13 cellular contexts compared by ENCODE assay signal in genomic region chr6:1216488-1216974, GRCh38.
DNase-seq lines count a peak whose midpoint lies in the region; ATAC-seq, FAIRE-seq and TF ChIP-seq lines count a peak whose summit lies in the region.
"Had no signal": no experiment of that assay in that cellular context is flagged by ENCODE, and none has a peak within 500 bp of the region (broad histone marks: within the 10 kb centered on the region; RNA-seq: fewer than 3 reads in every experiment).

No MANE protein-coding gene starts in this region.

- H3K4me1 ChIP-seq in HepG2 (ENCODE audit: insufficient read depth, low read length) (peaks cover 49% of the 10 kb centered on the region), right lobe of liver (no peaks in the 10 kb centered on the region), left lung (no peaks in the 10 kb centered on the region), small intestine (ENCODE audit: control insufficient read depth in 2 of 2, insufficient read depth in 1 of 2, low read depth in 1 of 2, low read length in 1 of 2) (no peaks in the 10 kb centered on the region)
- H3K4me1 ChIP-seq: BLaER1 treated with 17β-estradiol and CSF1 and Interleukin-3, amounts not matched to agents 10 nM and 100 nM had no signal

- H3K36me3 ChIP-seq in HepG2 (replicated peaks in 1 of 2; ENCODE audit: control insufficient read depth in 1 of 2, insufficient read depth in 2 of 2, low read length in 2 of 2) (peaks cover 3 to 7% of the 10 kb centered on the region in 2 experiments; a peak in 2 of 5 replicates), right lobe of liver (no peaks in the 10 kb centered on the region), left lung (no peaks in the 10 kb centered on the region), small intestine (ENCODE audit: control insufficient read depth in 2 of 2, insufficient read depth in 2 of 2, low read length in 2 of 2) (no peaks in the 10 kb centered on the region)
- H3K36me3 ChIP-seq: BLaER1 treated with 17β-estradiol and CSF1 and Interleukin-3, amounts not matched to agents 10 nM and 100 nM had no signal

- H3K27ac ChIP-seq in HepG2 (ENCODE audit: extremely low read length, insufficient read depth, low read length) (no peak overlapping the region), right lobe of liver (no peak overlapping the region), left lung (no peak overlapping the region), small intestine (ENCODE audit: low read depth in 1 of 2, low read length in 1 of 2) (no peak overlapping the region)
- H3K27ac ChIP-seq: BLaER1 treated with 17β-estradiol and CSF1 and Interleukin-3, amounts not matched to agents 10 nM and 100 nM; GM23248; KMS-11 had no signal

- CTCF ChIA-PET in HepG2 (lab: Yijun Ruan, JAX; ENCODE audit: low intra/inter-chr PET ratio, low total read pairs), result no interaction called here

- ATAC-seq in HepG2 (no peak), right lobe of liver (no peak), left lung (peak; percentile 74), GM18870 (IDR thresholded peaks at IDR 0.05; ENCODE audit: unreplicated experiment) (no peak)

- H3K27me3 ChIP-seq in HepG2 (ENCODE audit: control insufficient read depth in 1 of 2, insufficient read depth in 2 of 2, low read length in 2 of 2) (no peaks in the 10 kb centered on the region), right lobe of liver (no peaks in the 10 kb centered on the region), left lung (no peaks in the 10 kb centered on the region), small intestine (ENCODE audit: control insufficient read depth in 2 of 2, insufficient read depth in 2 of 2, low read length in 2 of 2) (no peaks in the 10 kb centered on the region)
- H3K27me3 ChIP-seq: BLaER1 treated with 17β-estradiol and CSF1 and Interleukin-3, amounts not matched to agents 10 nM and 100 nM had no signal

- H3K79me2 ChIP-seq in HepG2 (ENCODE audit: insufficient read depth, low read length), result peaks cover 18% of the 10 kb centered on the region

- 47% methylated on average over 6 of the region's 6 CpGs for WGBS in HepG2 (ENCODE audit: low lambda C conversion rate)
- WGBS in right lobe of liver (ENCODE audit: insufficient coverage, low coverage, low lambda C conversion rate, missing lambda C conversion rate), result 28% methylated on average over 6 of the region's 6 CpGs
- WGBS in small intestine, 3 donors, result 24 to 57% (median 27%) methylated on average over 6 of the region's 6 CpGs

- no TSS peak for BruUV-seq in HepG2 (replicated peaks; lab: Mats Ljungman, UMichigan)

- FAIRE-seq in HepG2 (lab: Jason Lieb, UNC) (no peak), small intestine (lab: Jason Lieb, UNC) (no peak)

- TF ChIP-seq CTCF in HepG2 (CRISPR knock-in tag; IDR thresholded peaks at IDR 0.05) (no peak), right lobe of liver (IDR thresholded peaks at IDR 0.05) (no peak), left lung (IDR thresholded peaks at IDR 0.05) (no peak), GM13977 (IDR thresholded peaks at IDR 0.05; ENCODE audit: extremely low read depth, insufficient read depth, missing control alignments) (no peak)

- no peak overlapping the region for H3K4me2 ChIP-seq in HepG2 (ENCODE audit: low read depth, low read length)
- H3K4me2 ChIP-seq: BLaER1 treated with 17β-estradiol and CSF1 and Interleukin-3, amounts not matched to agents 10 nM and 100 nM; KMS-11 had no signal

- H2AFZ ChIP-seq in HepG2 (ENCODE audit: low read length), result no peak overlapping the region
- H2AFZ ChIP-seq: GM23248 had no signal

- intact Hi-C loops in HepG2 (cut with micrococcal nuclease; ENCODE audit: unreplicated experiment) (no loop called here), right lobe of liver (cut with DNase I) (no loop called here), left lung (cut with DNase I) (no loop called here)

- DNase-seq in HepG2 (ENCODE audit: low spot score) (no peak), right lobe of liver (no peak), left lung (no peak), small intestine (peak; percentile 36), hepatic stellate cell (ENCODE audit: low spot score) (no peak), GM13977 (ENCODE audit: low spot score) (no peak)
- DNase-seq: ACHN; CD4-positive, CD25-positive, alpha-beta regulatory T cell; GM23248; H7 had no signal

- POLR2A ChIA-PET in HepG2 (lab: Yijun Ruan, JAX), result interaction anchor here (0.9 to 3.1 kb wide), 5 partner anchors 11 to 162 kb away, joined by 3 to 26 read pairs (median 11); partner anchors contain the start of gene FOXQ1

- in situ Hi-C loops in HepG2 (cut with HindIII; ENCODE audit: extremely low pct_ligation_motif_present, low pct_unique_long_range_greater_than_20kb) (no loop called here), GM13977 (cut with MboI; ENCODE audit: low pct_unique_long_range_greater_than_20kb, low sequenced_read_pairs, unreplicated experiment) (no loop called here)

- H4K20me1 ChIP-seq in HepG2 (ENCODE audit: insufficient read depth, low read length), result peaks cover 4% of the 10 kb centered on the region; the same call in 1 of the 2 replicates
- H4K20me1 ChIP-seq: BLaER1 treated with 17β-estradiol and CSF1 and Interleukin-3, amounts not matched to agents 10 nM and 100 nM had no signal

- no peak for TF ChIP-seq RAD21 in HepG2 (CRISPR knock-in tag; IDR thresholded peaks at IDR 0.05)

- TF ChIP-seq POLR2A in HepG2 (IDR thresholded peaks at IDR 0.05; ENCODE audit: insufficient read depth in 1 of 2, low read depth in 2 of 2, low read length in 2 of 2) (no peak), right lobe of liver (IDR thresholded peaks at IDR 0.05) (no peak)

- H3K4me3 ChIP-seq in HepG2 (replicated peaks in 1 of 3; ENCODE audit: insufficient read depth in 1 of 3, low read depth in 2 of 3, low read length in 3 of 3) (no peak overlapping the region), right lobe of liver (no peak overlapping the region), left lung (no peak overlapping the region), small intestine (ENCODE audit: low read depth in 1 of 2, low read length in 2 of 2) (no peak overlapping the region)
- H3K4me3 ChIP-seq: BLaER1 treated with 17β-estradiol and CSF1 and Interleukin-3, amounts not matched to agents 10 nM and 100 nM; GM23248 had no signal

- TF ChIP-seq EP300 in HepG2 (IDR thresholded peaks at IDR 0.05; ENCODE audit: low read depth in 2 of 2, low read length in 2 of 2), result 0 out of 4 replicates have a peak, but pooled peaks of 1 of the 2 experiments have one; percentile 26
- no peak for TF ChIP-seq EP300 in HepG2 (CRISPR knock-in tag; IDR thresholded peaks at IDR 0.05; ENCODE audit: borderline replicate concordance)

- H3K9me3 ChIP-seq in HepG2 (ENCODE audit: low read length) (no peaks in the 10 kb centered on the region), right lobe of liver (no peaks in the 10 kb centered on the region), left lung (no peaks in the 10 kb centered on the region), small intestine (ENCODE audit: control insufficient read depth, low read depth) (no peaks in the 10 kb centered on the region)
- H3K9me3 ChIP-seq: BLaER1 treated with 17β-estradiol and CSF1 and Interleukin-3, amounts not matched to agents 10 nM and 100 nM had no signal

- no peak overlapping the region for H3K9ac ChIP-seq in HepG2 (ENCODE audit: insufficient read depth, low read depth, low read length)
- H3K9ac ChIP-seq: BLaER1 treated with 17β-estradiol and CSF1 and Interleukin-3, amounts not matched to agents 10 nM and 100 nM; GM23248; KMS-11 had no signal

TF ChIP-seq in HepG2, 621 proteins besides CTCF, POLR2A, EP300 and RAD21 (continues in another document):
- TF ChIP-seq MAFF (IDR thresholded peaks at IDR 0.05; ENCODE audit: low read depth, low read length) (peak; percentile 69; the same call in 1 of the 2 replicates), THYN1 (CRISPR knock-in tag; IDR thresholded peaks at IDR 0.05; ENCODE audit: borderline replicate concordance, low read depth) (no peak), ZNF644 (CRISPR knock-in tag; IDR thresholded peaks at IDR 0.05; ENCODE audit: low read depth) (0 out of 2 replicates have a peak, but pooled peaks have one; percentile 50), MBNL3 (CRISPR knock-in tag; conservative IDR thresholded peaks at IDR 0.05) (no peak), ESRRA (CRISPR knock-in tag; IDR thresholded peaks at IDR 0.05; ENCODE audit: low read depth) (0 out of 2 replicates have a peak, but pooled peaks have one; percentile 22), ZSCAN20 (CRISPR knock-in tag; IDR thresholded peaks at IDR 0.05; ENCODE audit: borderline replicate concordance) (no peak), SIN3A (IDR thresholded peaks at IDR 0.05; ENCODE audit: borderline replicate concordance, low read depth, low read length) (no peak), ZNF205 (CRISPR knock-in tag; IDR thresholded peaks at IDR 0.05) (peak; percentile 63), RXRA (CRISPR knock-in tag; IDR thresholded peaks at IDR 0.05) (no peak), ZNF709 (CRISPR knock-in tag; IDR thresholded peaks at IDR 0.05) (no peak), EED (CRISPR knock-in tag; IDR thresholded peaks at IDR 0.05) (no peak), ZNF12 (CRISPR knock-in tag; IDR thresholded peaks at IDR 0.05) (no peak), TAF1 (CRISPR knock-in tag; IDR thresholded peaks at IDR 0.05) (no peak), KDM4B (CRISPR knock-in tag; IDR thresholded peaks at IDR 0.05) (no peak), MEIS1 (CRISPR knock-in tag; IDR thresholded peaks at IDR 0.05; ENCODE audit: borderline replicate concordance) (no peak), SNAI1 (CRISPR knock-in tag; IDR thresholded peaks at IDR 0.05; ENCODE audit: borderline replicate concordance) (no peak), KDM1A (CRISPR knock-in tag; IDR thresholded peaks at IDR 0.05) (peak; percentile 79; the same call in 1 of the 2 replicates), ZZZ3 (CRISPR knock-in tag; IDR thresholded peaks at IDR 0.05; ENCODE audit: borderline replicate concordance) (no peak), SKIL (CRISPR knock-in tag; IDR thresholded peaks at IDR 0.05; ENCODE audit: borderline replicate concordance) (no peak), MAFK (conservative IDR thresholded peaks at IDR 0.05 in 1 of 2, IDR thresholded peaks at IDR 0.05 in 1 of 2; ENCODE audit: low read length in 2 of 2) (peak; percentile 62 to 78)
